ENCODE assay signal across 20 cellular contexts in the genomic region with DNA sequence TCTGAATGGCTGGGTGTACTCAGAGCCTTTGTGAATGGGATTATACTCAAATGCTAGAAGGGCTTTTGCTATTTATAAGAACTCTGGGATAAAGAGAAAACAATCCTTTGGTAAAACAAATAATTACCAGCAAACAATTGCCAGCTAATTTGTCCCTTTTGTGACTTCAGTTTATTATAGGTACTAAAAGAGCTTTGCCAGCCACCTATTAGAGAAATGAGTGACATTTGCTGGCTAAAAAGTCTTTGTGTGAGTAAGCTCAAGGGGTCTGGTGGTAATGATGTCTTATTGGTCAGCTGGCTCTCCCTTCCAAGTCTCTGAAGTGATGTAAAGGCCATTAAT.
"Had no signal": no experiment of that assay in that cellular context is flagged by ENCODE, and none has a peak within 500 bp of the region (broad histone marks: within the 10 kb centered on the region; RNA-seq: fewer than 3 reads in every experiment).

No MANE protein-coding gene starts in this region.

- H3K27ac Mint-ChIP-seq: naive B cell; nephron; stimulated activated naive B cell treated with anti-CD40 and anti-IgM and Interleukin-4, amounts not matched to agents 10 μg/mL and 1 μg/mL and 100 μg/mL, for 72 hours had no signal

- H3K4me1 ChIP-seq: right lobe of liver, testis, tibial nerve, upper lobe of right lung had no signal

- ATAC-seq: esophagus mucosa; heart left ventricle; right lobe of liver; stimulated activated naive B cell treated with anti-CD40 and anti-IgM and Interleukin-4, amounts not matched to agents 10 μg/mL and 1 μg/mL and 100 μg/mL, for 72 hours; stimulated activated naive CD8-positive, alpha-beta T cell treated with anti-CD3 and anti-CD28 coated beads, Interleukin-15, amount 100 ng/mL, for 72 hours; upper lobe of right lung had no signal

- H3K27ac ChIP-seq: dorsolateral prefrontal cortex, heart left ventricle, psoas muscle, right lobe of liver, skin epidermis, testis, tibial nerve, upper lobe of right lung, vagina had no signal

- H3K36me3 Mint-ChIP-seq: naive B cell; stimulated activated naive B cell treated with anti-CD40 and anti-IgM and Interleukin-4, amounts not matched to agents 10 μg/mL and 1 μg/mL and 100 μg/mL, for 72 hours had no signal

- H3K9me3 Mint-ChIP-seq: naive B cell; nephron; stimulated activated naive B cell treated with anti-CD40 and anti-IgM and Interleukin-4, amounts not matched to agents 10 μg/mL and 1 μg/mL and 100 μg/mL, for 72 hours; stimulated activated naive CD8-positive, alpha-beta T cell treated with anti-CD3 and anti-CD28 coated beads, Interleukin-15, amount 100 ng/mL, for 72 hours had no signal

- H3K27me3 Mint-ChIP-seq: stimulated activated naive CD8-positive, alpha-beta T cell treated with anti-CD3 and anti-CD28 coated beads, Interleukin-15, amount 100 ng/mL, for 72 hours had no signal

- H3K36me3 ChIP-seq: heart left ventricle, right lobe of liver, tibial nerve, upper lobe of right lung, vagina had no signal

- H3K9me3 ChIP-seq: heart left ventricle, psoas muscle, right lobe of liver, testis, tibial nerve, upper lobe of right lung, vagina had no signal

- H3K4me3 Mint-ChIP-seq: naive B cell; nephron; stimulated activated naive B cell treated with anti-CD40 and anti-IgM and Interleukin-4, amounts not matched to agents 10 μg/mL and 1 μg/mL and 100 μg/mL, for 72 hours; stimulated activated naive CD8-positive, alpha-beta T cell treated with anti-CD3 and anti-CD28 coated beads, Interleukin-15, amount 100 ng/mL, for 72 hours had no signal

- H3K4me1 Mint-ChIP-seq: naive B cell; stimulated activated naive B cell treated with anti-CD40 and anti-IgM and Interleukin-4, amounts not matched to agents 10 μg/mL and 1 μg/mL and 100 μg/mL, for 72 hours; stimulated activated naive CD8-positive, alpha-beta T cell treated with anti-CD3 and anti-CD28 coated beads, Interleukin-15, amount 100 ng/mL, for 72 hours had no signal

- H3K27me3 ChIP-seq: dorsolateral prefrontal cortex, heart left ventricle, right lobe of liver, testis, tibial nerve, upper lobe of right lung, vagina had no signal

- DNase-seq: effector CD8-positive, alpha-beta T cell; heart left ventricle; hypothalamus; kidney glomerular epithelial cell; mesendoderm; naive B cell; psoas muscle; retina; stimulated activated CD4-positive, alpha-beta T cell treated with anti-CD3 and anti-CD28 coated beads, Interleukin-4, amount 100 ng/mL, for 4 hours; stimulated activated naive B cell treated with anti-CD40 and anti-IgM and Interleukin-4, amounts not matched to agents 10 μg/mL and 1 μg/mL and 100 μg/mL, for 72 hours; testis had no signal

- H3K4me3 ChIP-seq: dorsolateral prefrontal cortex, heart left ventricle, psoas muscle, right lobe of liver, skin epidermis, testis, tibial nerve, upper lobe of right lung, vagina had no signal
